18 cellular contexts compared by ENCODE assay signal in the genomic region with DNA sequence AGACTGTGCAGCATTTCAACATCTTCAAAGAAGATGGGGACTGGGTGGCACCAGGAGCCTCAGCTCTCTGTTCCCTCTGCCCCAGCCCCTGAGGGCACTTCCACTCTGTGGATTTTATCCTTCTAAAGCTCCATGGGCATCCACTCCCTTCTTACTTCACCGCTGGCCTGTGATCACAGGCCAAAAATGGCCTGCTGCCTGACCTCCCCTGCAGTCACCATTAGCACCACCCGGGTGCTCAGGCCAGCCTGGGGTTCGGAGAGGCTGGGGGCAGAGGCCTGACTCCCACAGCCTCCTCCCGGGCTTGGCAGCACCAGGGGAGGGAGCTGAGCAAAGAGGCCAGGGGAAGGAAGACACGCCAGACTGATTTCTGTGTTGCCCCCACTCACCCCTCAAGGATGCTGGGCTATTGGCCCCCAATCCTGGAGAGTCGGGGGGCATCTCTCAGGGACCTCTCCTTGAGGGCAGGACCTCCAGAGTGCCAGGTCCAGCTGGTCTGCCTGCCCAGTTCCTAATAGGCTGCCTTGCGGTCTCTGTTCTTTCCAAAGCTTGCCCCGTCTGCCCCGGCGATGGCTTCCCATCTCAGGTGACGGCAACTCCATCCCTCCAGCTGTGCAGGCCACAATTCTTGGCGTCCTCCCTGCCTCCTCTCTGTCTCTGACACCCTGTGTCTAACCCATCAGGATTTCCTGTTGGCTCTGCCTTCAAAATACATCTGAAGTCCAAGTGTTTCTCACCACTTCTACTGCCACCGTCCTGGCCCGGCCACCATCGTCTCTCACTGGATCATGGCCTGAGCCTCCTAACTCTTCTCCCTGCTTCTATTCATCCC.
DNase-seq lines count a peak whose midpoint lies in the region; ATAC-seq and TF ChIP-seq lines count a peak whose summit lies in the region.
"Had no signal": no experiment of that assay in that cellular context is flagged by ENCODE, and none has a peak within 500 bp of the region (broad histone marks: within the 10 kb centered on the region; RNA-seq: fewer than 3 reads in every experiment).

No MANE protein-coding gene starts in this region.

- TF ChIP-seq CTCF in lower lobe of right lung (IDR thresholded peaks at IDR 0.05) (no peak), spleen (IDR thresholded peaks at IDR 0.05 in 8 of 11, conservative IDR thresholded peaks at IDR 0.05 in 3 of 11) (no peak), mucosa of descending colon (IDR thresholded peaks at IDR 0.05) (no peak)

- WGBS in spleen, 5 donors: 86 to 91% (median 87%) methylated on average over 14 to 15 of the region's 15 CpGs

- H3K27me3 Mint-ChIP-seq in activated CD4-positive, alpha-beta memory T cell treated with anti-CD3 and anti-CD28 coated beads for 36 hours: no peaks in the 10 kb centered on the region
- H3K27me3 Mint-ChIP-seq in activated CD4-positive, alpha-beta memory T cell treated with anti-CD3 and anti-CD28 coated beads, Interleukin-2, amount 10 ng/mL, durations not matched to agents 7 days and 5 days: peaks cover 2% of the 10 kb centered on the region
- peaks cover 3% of the 10 kb centered on the region for H3K27me3 Mint-ChIP-seq in IgD-negative memory B cell

- no peaks in the 10 kb centered on the region for H3K4me1 Mint-ChIP-seq in activated CD4-positive, alpha-beta memory T cell treated with anti-CD3 and anti-CD28 coated beads for 36 hours (ENCODE audit: low read depth)
- no peaks in the 10 kb centered on the region for H3K4me1 Mint-ChIP-seq in activated CD4-positive, alpha-beta memory T cell treated with anti-CD3 and anti-CD28 coated beads, Interleukin-2, amount 10 ng/mL, durations not matched to agents 7 days and 5 days
- H3K4me1 Mint-ChIP-seq in IgD-negative memory B cell: peaks cover 0 to 2% (median 0%) of the 10 kb centered on the region in 3 donors
- H3K4me1 Mint-ChIP-seq: CD8-positive, alpha-beta memory T cell had no signal

- no peaks in the 10 kb centered on the region for H3K36me3 Mint-ChIP-seq in activated CD4-positive, alpha-beta memory T cell treated with anti-CD3 and anti-CD28 coated beads for 36 hours
- no peaks in the 10 kb centered on the region for H3K36me3 Mint-ChIP-seq in activated CD4-positive, alpha-beta memory T cell treated with anti-CD3 and anti-CD28 coated beads, Interleukin-2, amount 10 ng/mL, durations not matched to agents 7 days and 5 days (ENCODE audit: low read depth)
- H3K36me3 Mint-ChIP-seq in IgD-negative memory B cell: no peaks in the 10 kb centered on the region
- H3K36me3 Mint-ChIP-seq: CD8-positive, alpha-beta memory T cell had no signal

- H3K27ac ChIP-seq in lower lobe of right lung: no peak overlapping the region
- no peak overlapping the region for H3K27ac ChIP-seq in spleen
- H3K27ac ChIP-seq: BLaER1, KMS-11 had no signal

- DNase-seq in activated CD4-positive, alpha-beta memory T cell treated with anti-CD3 and anti-CD28 coated beads for 36 hours: peak; percentile 3
- no peak for DNase-seq in activated CD4-positive, alpha-beta memory T cell treated with anti-CD3 and anti-CD28 coated beads, Interleukin-2, amount 10 ng/mL, durations not matched to agents 7 days and 5 days
- DNase-seq in lower lobe of right lung (peak; percentile 28), spleen (peak; percentile 59), mucosa of descending colon (no peak)
- DNase-seq: DMS79, NCI-H1436, NCI-H2029 treated with DMSO at 0.1 percent for 48 hours, NCI-H748 treated with DMSO at 0.1 percent for 48 hours, PC-3 had no signal

- intact Hi-C loops in activated CD4-positive, alpha-beta memory T cell treated with anti-CD3 and anti-CD28 coated beads for 36 hours (cut with micrococcal nuclease): no loop called here
- intact Hi-C loops in lower lobe of right lung (cut with DNase I) (no loop called here), spleen (cut with DNase I; ENCODE audit: low total_unique reads) (no loop called here), mucosa of descending colon (cut with DNase I, micrococcal nuclease) (no loop called here)

- no peaks in the 10 kb centered on the region for H3K36me3 ChIP-seq in lower lobe of right lung
- H3K36me3 ChIP-seq in spleen: peaks cover 0 to 11% (median 0%) of the 10 kb centered on the region in 6 donors
- H3K36me3 ChIP-seq in mucosa of descending colon (ENCODE audit: low read depth): no peaks in the 10 kb centered on the region
- H3K36me3 ChIP-seq: BLaER1 had no signal

- H3K9me3 ChIP-seq in lower lobe of right lung (no peaks in the 10 kb centered on the region), spleen (no peaks in the 10 kb centered on the region), mucosa of descending colon (no peaks in the 10 kb centered on the region)
- H3K9me3 ChIP-seq: BLaER1 had no signal

- no peak overlapping the region for H3K4me3 Mint-ChIP-seq in activated CD4-positive, alpha-beta memory T cell treated with anti-CD3 and anti-CD28 coated beads for 36 hours
- no peak overlapping the region for H3K4me3 Mint-ChIP-seq in activated CD4-positive, alpha-beta memory T cell treated with anti-CD3 and anti-CD28 coated beads, Interleukin-2, amount 10 ng/mL, durations not matched to agents 7 days and 5 days
- H3K4me3 Mint-ChIP-seq in IgD-negative memory B cell: no peak overlapping the region
- H3K4me3 Mint-ChIP-seq: CD8-positive, alpha-beta memory T cell; GM23338 had no signal

- H3K4me3 ChIP-seq in lower lobe of right lung (no peak overlapping the region), spleen (no peak overlapping the region), mucosa of descending colon (no peak overlapping the region)
- H3K4me3 ChIP-seq: BLaER1, GM23338 had no signal

- CTCF ChIA-PET in activated CD4-positive, alpha-beta memory T cell treated with anti-CD3 and anti-CD28 coated beads for 36 hours (lab: Charles Lee): interaction anchor here (1.4 kb wide), 1 partner anchor 42 kb away, joined by 3 read pairs; no protein-coding TSS in a partner anchor
- CTCF ChIA-PET in activated CD4-positive, alpha-beta memory T cell treated with anti-CD3 and anti-CD28 coated beads, Interleukin-2, amount 10 ng/mL, durations not matched to agents 7 days and 5 days (lab: Charles Lee): no interaction called here

- H3K4me1 ChIP-seq in lower lobe of right lung (no peaks in the 10 kb centered on the region), spleen (no peaks in the 10 kb centered on the region), mucosa of descending colon (ENCODE audit: low read depth) (no peaks in the 10 kb centered on the region)

- ATAC-seq in lower lobe of right lung (no peak), GM21423 (IDR thresholded peaks at IDR 0.05; ENCODE audit: unreplicated experiment) (no peak), GM18909 (IDR thresholded peaks at IDR 0.05; ENCODE audit: poor library complexity, unreplicated experiment) (no peak), mucosa of descending colon (no peak)
- ATAC-seq: GM23338, HepG2, PC-3 had no signal

- no peaks in the 10 kb centered on the region for H3K9me3 Mint-ChIP-seq in activated CD4-positive, alpha-beta memory T cell treated with anti-CD3 and anti-CD28 coated beads for 36 hours
- no peaks in the 10 kb centered on the region for H3K9me3 Mint-ChIP-seq in activated CD4-positive, alpha-beta memory T cell treated with anti-CD3 and anti-CD28 coated beads, Interleukin-2, amount 10 ng/mL, durations not matched to agents 7 days and 5 days
- peaks cover 0 to 3% (median 0%) of the 10 kb centered on the region in 3 donors for H3K9me3 Mint-ChIP-seq in IgD-negative memory B cell
- H3K9me3 Mint-ChIP-seq: CD8-positive, alpha-beta memory T cell; GM23338 had no signal

- H3K27ac Mint-ChIP-seq in activated CD4-positive, alpha-beta memory T cell treated with anti-CD3 and anti-CD28 coated beads for 36 hours: no peak overlapping the region
- H3K27ac Mint-ChIP-seq in activated CD4-positive, alpha-beta memory T cell treated with anti-CD3 and anti-CD28 coated beads, Interleukin-2, amount 10 ng/mL, durations not matched to agents 7 days and 5 days: no peak overlapping the region
- peak overlapping the region in 2 of 3 donors; percentile 14 to 27 for H3K27ac Mint-ChIP-seq in IgD-negative memory B cell
- H3K27ac Mint-ChIP-seq: GM23338 had no signal

- POLR2A ChIA-PET in activated CD4-positive, alpha-beta memory T cell treated with anti-CD3 and anti-CD28 coated beads for 36 hours (lab: Charles Lee): interaction anchor here (0.5 kb wide), 1 partner anchor 11 kb away, joined by 4 read pairs; no protein-coding TSS in a partner anchor
- POLR2A ChIA-PET in activated CD4-positive, alpha-beta memory T cell treated with anti-CD3 and anti-CD28 coated beads, Interleukin-2, amount 10 ng/mL, durations not matched to agents 7 days and 5 days (lab: Charles Lee): no interaction called here

- H3K27me3 ChIP-seq in lower lobe of right lung (ENCODE audit: low read depth): no peaks in the 10 kb centered on the region
- peaks cover 0 to 8% (median 0%) of the 10 kb centered on the region in 7 donors for H3K27me3 ChIP-seq in spleen (replicated peaks in 1 of 7)
- H3K27me3 ChIP-seq: BLaER1 had no signal

- TF ChIP-seq POLR2A in spleen (IDR thresholded peaks at IDR 0.05): no peak

Comparison
In these comparisons a context has a peak if more than half of its experiments do, and no peak if none do; other contexts are left out.
1. DNase-seq: peak in activated CD4-positive, alpha-beta memory T cell treated with anti-CD3 and anti-CD28 coated beads for 36 hours (single experiment), lower lobe of right lung (single experiment) and spleen (single experiment); none in activated CD4-positive, alpha-beta memory T cell treated with anti-CD3 and anti-CD28 coated beads, Interleukin-2, amount 10 ng/mL, durations not matched to agents 7 days and 5 days (single experiment) and mucosa of descending colon (0 of 3).
2. H3K27ac Mint-ChIP-seq: peak in IgD-negative memory B cell (2 of 3); none in activated CD4-positive, alpha-beta memory T cell treated with anti-CD3 and anti-CD28 coated beads for 36 hours (single experiment) and activated CD4-positive, alpha-beta memory T cell treated with anti-CD3 and anti-CD28 coated beads, Interleukin-2, amount 10 ng/mL, durations not matched to agents 7 days and 5 days (single experiment).